12 cellular contexts compared by ENCODE assay signal in the genomic region with DNA sequence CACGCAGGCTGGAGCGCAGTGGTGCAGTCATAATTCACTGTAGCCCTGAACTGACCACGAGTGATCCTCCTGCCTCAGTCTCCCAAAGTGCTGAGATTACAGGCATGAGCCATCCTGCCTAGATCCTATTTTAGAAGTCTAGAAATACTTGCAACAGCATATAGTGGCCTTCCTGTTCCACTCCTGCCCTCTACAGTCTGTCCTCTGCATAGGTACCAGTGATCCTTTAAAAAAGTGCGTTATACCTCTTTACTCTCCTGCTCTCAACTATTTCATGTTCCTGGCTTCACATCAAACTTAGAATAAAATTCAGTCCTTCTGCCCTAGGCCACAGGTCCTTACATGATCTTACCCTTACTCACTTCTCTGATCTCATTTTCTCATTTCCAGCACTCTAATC. TPM values are rescaled to one million over a fixed set of nuclear protein-coding genes. Genes with fewer than 3 reads are reported as not detected.
DNase-seq lines count a peak whose midpoint lies in the region; ATAC-seq and TF ChIP-seq lines count a peak whose summit lies in the region.
"Had no signal": no experiment of that assay in that cellular context is flagged by ENCODE, and none has a peak within 500 bp of the region (broad histone marks: within the 10 kb centered on the region; RNA-seq: fewer than 3 reads in every experiment).

No MANE protein-coding gene starts in this region.

- intact Hi-C loops in CD4-positive, alpha-beta memory T cell (cut with micrococcal nuclease): no loop called here

- H3K9me3 ChIP-seq in MM.1S (replicated peaks; ENCODE audit: insufficient read depth, low read length): no peaks in the 10 kb centered on the region
- no peaks in the 10 kb centered on the region for H3K9me3 ChIP-seq in osteoblast (ENCODE audit: low read depth, low read length)
- H3K9me3 ChIP-seq in CD4-positive, alpha-beta memory T cell (ENCODE audit: control insufficient read depth in 1 of 2, low read length in 2 of 2): no peaks in the 10 kb centered on the region

- TF ChIP-seq CTCF in MM.1S (IDR thresholded peaks at IDR 0.05; ENCODE audit: low read length) (peak; percentile 26; the same call in 1 of the 2 replicates), cardiac fibroblast (IDR thresholded peaks at IDR 0.05; ENCODE audit: low read depth, low read length) (peak; percentile 12), osteoblast (IDR thresholded peaks at IDR 0.05; ENCODE audit: extremely low read depth, low read depth, low read length) (peak; percentile 26)

- no peak overlapping the region for H3K9ac ChIP-seq in MM.1S (ENCODE audit: low read length)

- H3K4me1 ChIP-seq in MM.1S (ENCODE audit: low read length) (peaks cover 4% of the 10 kb centered on the region; the same call in 1 of the 2 replicates), osteoblast (ENCODE audit: insufficient read depth, low read length) (peaks cover 4% of the 10 kb centered on the region)
- H3K4me1 ChIP-seq in CD4-positive, alpha-beta memory T cell (ENCODE audit: insufficient read depth, low read length): peaks cover 7% of the 10 kb centered on the region

- CTCF ChIA-PET in activated CD8-positive, alpha-beta memory T cell treated with anti-CD3 and anti-CD28 coated beads, Interleukin-2, amount 10 ng/mL, durations not matched to agents 7 days and 5 days (lab: Charles Lee): interaction anchor here (0.6 kb wide), 1 partner anchor 845 kb away, joined by 3 read pairs; no protein-coding TSS in a partner anchor
- CTCF ChIA-PET in CD4-positive, alpha-beta memory T cell (lab: Charles Lee; ENCODE audit: partially characterized antibody): no interaction called here

- no peaks in the 10 kb centered on the region for H3K36me3 Mint-ChIP-seq in activated CD8-positive, alpha-beta memory T cell treated with anti-CD3 and anti-CD28 coated beads, Interleukin-2, amount 10 ng/mL, durations not matched to agents 7 days and 5 days
- peaks cover 3 to 7% of the 10 kb centered on the region in 2 donors for H3K36me3 Mint-ChIP-seq in CD4-positive, alpha-beta memory T cell

- H3K27ac ChIP-seq in MM.1S (ENCODE audit: low read length) (no peak overlapping the region), osteoblast (ENCODE audit: low read depth, low read length) (no peak overlapping the region)
- H3K27ac ChIP-seq in CD4-positive, alpha-beta memory T cell (ENCODE audit: low read depth, low read length): no peak overlapping the region
- H3K27ac ChIP-seq: C4-2B had no signal

- H3K4me3 ChIP-seq in MM.1S (ENCODE audit: low read length) (no peak overlapping the region), cardiac fibroblast (replicated peaks in 1 of 2; ENCODE audit: low read depth in 2 of 2, low read length in 2 of 2) (no peak overlapping the region), osteoblast (ENCODE audit: insufficient read depth, low read length) (no peak overlapping the region)
- H3K4me3 ChIP-seq in CD4-positive, alpha-beta memory T cell (ENCODE audit: low read length in 2 of 2): no peak overlapping the region

- DNase-seq in activated CD8-positive, alpha-beta memory T cell treated with anti-CD3 and anti-CD28 coated beads, Interleukin-2, amount 10 ng/mL, durations not matched to agents 7 days and 5 days: no peak
- no peak for DNase-seq in activated CD8-positive, alpha-beta memory T cell treated with anti-CD3 and anti-CD28 coated beads, Interleukin-2, amount 50 U/mL, for 48 hours
- DNase-seq in MM.1S: no peak
- no peak for DNase-seq in cardiac fibroblast (ENCODE audit: low read depth in 2 of 2)
- no peak for DNase-seq in osteoblast (ENCODE audit: insufficient read length, low spot score, missing footprints)
- no peak for DNase-seq in CD4-positive, alpha-beta memory T cell
- DNase-seq in SW480 (ENCODE audit: low spot score): no peak
- DNase-seq in stimulated activated naive CD8-positive, alpha-beta T cell treated with anti-CD3 and anti-CD28 coated beads, Interleukin-15, Interleukin-2, amounts not matched to agents 100 U/mL and 50 U/mL, for 24 hours: no peak
- DNase-seq: naive thymus-derived CD8-positive, alpha-beta T cell; NCI-H526 treated with DMSO at 0.1 percent for 48 hours had no signal

- no peaks in the 10 kb centered on the region for H3K9me3 Mint-ChIP-seq in activated CD8-positive, alpha-beta memory T cell treated with anti-CD3 and anti-CD28 coated beads, Interleukin-2, amount 10 ng/mL, durations not matched to agents 7 days and 5 days (ENCODE audit: low read depth)
- no peaks in the 10 kb centered on the region for H3K9me3 Mint-ChIP-seq in CD4-positive, alpha-beta memory T cell
- H3K9me3 Mint-ChIP-seq: activated T-helper 2 cell treated with anti-CD3 and anti-CD28 coated beads, Interferon-gamma antibody, Interleukin-2, Interleukin-4, amounts not matched to agents 10 μg/mL and 5 μg/mL and 100 μg/mL, durations not matched to agents 14 hours and 24 hours and 36 hours; naive thymus-derived CD8-positive, alpha-beta T cell had no signal

- no peak overlapping the region for H2AFZ ChIP-seq in MM.1S (ENCODE audit: low read length)
- H2AFZ ChIP-seq in osteoblast (ENCODE audit: low read length): no peak overlapping the region

- H3K27me3 ChIP-seq in MM.1S (replicated peaks; ENCODE audit: insufficient read depth, low read length) (no peaks in the 10 kb centered on the region), osteoblast (ENCODE audit: insufficient read depth, low read length) (no peaks in the 10 kb centered on the region)
- no peaks in the 10 kb centered on the region for H3K27me3 ChIP-seq in CD4-positive, alpha-beta memory T cell (ENCODE audit: insufficient read depth, low read length)

- H3K4me3 Mint-ChIP-seq in activated CD8-positive, alpha-beta memory T cell treated with anti-CD3 and anti-CD28 coated beads, Interleukin-2, amount 10 ng/mL, durations not matched to agents 7 days and 5 days: no peak overlapping the region
- no peak overlapping the region for H3K4me3 Mint-ChIP-seq in CD4-positive, alpha-beta memory T cell
- H3K4me3 Mint-ChIP-seq: naive thymus-derived CD8-positive, alpha-beta T cell had no signal

- no peaks in the 10 kb centered on the region for H3K9me2 ChIP-seq in MM.1S (replicated peaks; ENCODE audit: insufficient read depth, low read length)

- no peaks in the 10 kb centered on the region for H3K27me3 Mint-ChIP-seq in activated CD8-positive, alpha-beta memory T cell treated with anti-CD3 and anti-CD28 coated beads, Interleukin-2, amount 10 ng/mL, durations not matched to agents 7 days and 5 days
- no peaks in the 10 kb centered on the region for H3K27me3 Mint-ChIP-seq in CD4-positive, alpha-beta memory T cell
- H3K27me3 Mint-ChIP-seq: naive thymus-derived CD8-positive, alpha-beta T cell had no signal

- no peak overlapping the region for H3K27ac Mint-ChIP-seq in activated CD8-positive, alpha-beta memory T cell treated with anti-CD3 and anti-CD28 coated beads, Interleukin-2, amount 10 ng/mL, durations not matched to agents 7 days and 5 days
- peak overlapping the region in 1 of 7 donors; percentile 8 for H3K27ac Mint-ChIP-seq in CD4-positive, alpha-beta memory T cell
- H3K27ac Mint-ChIP-seq: activated T-helper 2 cell treated with anti-CD3 and anti-CD28 coated beads, Interferon-gamma antibody, Interleukin-2, Interleukin-4, amounts not matched to agents 10 μg/mL and 5 μg/mL and 100 μg/mL, durations not matched to agents 14 hours and 24 hours and 36 hours had no signal

- no peaks in the 10 kb centered on the region for H4K20me1 ChIP-seq in MM.1S (ENCODE audit: insufficient read depth, low read length)
- peaks cover 6% of the 10 kb centered on the region for H4K20me1 ChIP-seq in osteoblast (ENCODE audit: insufficient read depth, low read length)

- H3K79me2 ChIP-seq in MM.1S (ENCODE audit: low read length) (peaks cover 47% of the 10 kb centered on the region), osteoblast (ENCODE audit: insufficient read depth, low read length) (peaks cover 27% of the 10 kb centered on the region)

- no peaks in the 10 kb centered on the region for H3K36me3 ChIP-seq in MM.1S (replicated peaks; ENCODE audit: insufficient read depth, low read length)
- H3K36me3 ChIP-seq in osteoblast (ENCODE audit: insufficient read depth, low read length): no peaks in the 10 kb centered on the region
- no peaks in the 10 kb centered on the region for H3K36me3 ChIP-seq in CD4-positive, alpha-beta memory T cell (ENCODE audit: insufficient read depth, low read length)

- peak; percentile 47 for ATAC-seq in activated CD8-positive, alpha-beta memory T cell treated with anti-CD3 and anti-CD28 coated beads, Interleukin-2, amount 10 ng/mL, durations not matched to agents 7 days and 5 days
- no peak for ATAC-seq in stimulated activated naive CD8-positive, alpha-beta T cell treated with anti-CD3 and anti-CD28 coated beads, Interleukin-15, Interleukin-2, amounts not matched to agents 100 U/mL and 50 U/mL, for 24 hours
- ATAC-seq: naive thymus-derived CD8-positive, alpha-beta T cell had no signal

- H3F3A ChIP-seq in MM.1S (ENCODE audit: insufficient read depth, low read length): no peaks in the 10 kb centered on the region

- H3K4me2 ChIP-seq in MM.1S (ENCODE audit: low read depth, low read length) (no peak overlapping the region), osteoblast (ENCODE audit: insufficient read depth, low read length) (no peak overlapping the region)

- POLR2A ChIA-PET in CD4-positive, alpha-beta memory T cell (lab: Charles Lee; ENCODE audit: partially characterized antibody): no interaction called here

- H3K4me1 Mint-ChIP-seq in activated CD8-positive, alpha-beta memory T cell treated with anti-CD3 and anti-CD28 coated beads, Interleukin-2, amount 10 ng/mL, durations not matched to agents 7 days and 5 days: peaks cover 13% of the 10 kb centered on the region
- peaks cover 9 to 29% (median 23%) of the 10 kb centered on the region in 4 donors for H3K4me1 Mint-ChIP-seq in CD4-positive, alpha-beta memory T cell

RNA-seq across cellular contexts. Expression of a gene that starts 6.0 kb away (rescaled TPM):
- 10 to 100 TPM; 27.4 to 33.0 TPM for total RNA-seq in activated CD8-positive, alpha-beta memory T cell treated with anti-CD3 and anti-CD28 coated beads, Interleukin-2, amount 10 ng/mL, durations not matched to agents 7 days and 5 days
- 44.5 and 51.8 TPM in 2 replicates for total RNA-seq in osteoblast
- 10 to 100 TPM; 16.7 to 17.8 TPM for total RNA-seq in CD4-positive, alpha-beta memory T cell
- 10 to 100 TPM; 50.6 to 63.9 TPM for polyA plus RNA-seq in CD4-positive, alpha-beta memory T cell

RNA-seq across cellular contexts. Expression of a gene that starts 23.1 kb away (rescaled TPM):
- 100 to 1,000 TPM; 170 to 245 TPM for total RNA-seq in activated CD8-positive, alpha-beta memory T cell treated with anti-CD3 and anti-CD28 coated beads, Interleukin-2, amount 10 ng/mL, durations not matched to agents 7 days and 5 days
- 116 and 117 TPM in 2 replicates for total RNA-seq in osteoblast
- total RNA-seq in CD4-positive, alpha-beta memory T cell: 100 to 1,000 TPM in 1 of 2 experiments, 10 to 100 TPM in 1; 91.0 to 101 TPM
- 100 to 1,000 TPM; 134 to 148 TPM for polyA plus RNA-seq in CD4-positive, alpha-beta memory T cell

RNA-seq across cellular contexts. Expression of a gene that starts 57.6 kb away (rescaled TPM):
- total RNA-seq in activated CD8-positive, alpha-beta memory T cell treated with anti-CD3 and anti-CD28 coated beads, Interleukin-2, amount 10 ng/mL, durations not matched to agents 7 days and 5 days: 1 to 10 TPM; 4.8 TPM
- 3.2 and 3.3 TPM in 2 replicates for total RNA-seq in osteoblast
- 1 to 10 TPM; 4.9 to 5.4 TPM for total RNA-seq in CD4-positive, alpha-beta memory T cell
- 1 to 10 TPM in 1 of 2 donors, under 1 TPM in 1; 0.77 to 1.3 TPM for polyA plus RNA-seq in CD4-positive, alpha-beta memory T cell
